Comparison of ENCODE assay signal across 32 cellular contexts in the genomic region with DNA sequence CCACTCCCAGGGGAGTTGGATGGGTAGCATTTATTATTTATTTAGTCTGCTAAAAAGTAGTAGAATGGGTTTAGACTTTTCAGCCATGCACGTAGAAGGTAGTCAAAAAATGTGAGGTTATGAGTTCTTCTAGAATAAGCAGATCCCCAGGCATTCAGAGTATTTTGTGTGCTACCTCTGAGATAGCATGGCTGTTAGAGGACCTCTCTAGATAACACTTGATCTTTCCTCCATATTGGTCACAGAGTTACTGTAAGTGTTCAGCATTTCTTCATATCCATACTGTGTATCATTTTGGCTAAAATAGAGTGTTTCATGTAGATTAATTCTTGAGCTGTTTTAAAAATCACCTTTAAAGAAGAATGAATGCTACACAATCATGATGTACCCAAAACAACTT.
"Had no signal": no experiment of that assay in that cellular context is flagged by ENCODE, and none has a peak within 500 bp of the region (broad histone marks: within the 10 kb centered on the region; RNA-seq: fewer than 3 reads in every experiment).

No MANE protein-coding gene starts in this region.

- H3K4me3 Mint-ChIP-seq: activated B cell treated with CpG ODN at 0.5 μM for 24 hours; activated CD4-positive, alpha-beta memory T cell treated with anti-CD3 and anti-CD28 coated beads for 36 hours; activated CD4-positive, alpha-beta T cell treated with anti-CD3 and anti-CD28 coated beads, Interleukin-2, amount 10 ng/mL, durations not matched to agents 24 days and 14 days; activated CD8-positive, alpha-beta T cell treated with anti-CD3 and anti-CD28 coated beads for 36 hours; activated naive CD4-positive, alpha-beta T cell treated with anti-CD3 and anti-CD28 coated beads for 36 hours; activated naive CD8-positive, alpha-beta T cell treated with anti-CD3 and anti-CD28 coated beads for 36 hours; activated T-cell treated with anti-CD3 and anti-CD28 coated beads, Interleukin-2, amount 50 U/mL, for 24 hours; activated T-helper 1 cell treated with anti-CD3 and anti-CD28 coated beads, Interleukin-12 subunit alpha, Interleukin-12 subunit beta, Interleukin-2, Interleukin-4 antibody, amounts not matched to agents 30 ng/mL and 10 ng/mL and 1 ng/mL, durations not matched to agents 14 hours and 24 hours and 36 hours; activated T-helper 17 cell treated with anti-CD3 and anti-CD28 coated beads, Interleukin-2, amount 50 U/mL, for 72 hours; brain; T-helper 2 cell treated with Interferon-gamma antibody and Interleukin-4, amounts not matched to agents 5 μg/mL and 100 μg/mL, for 36 hours had no signal

- H3K27ac Mint-ChIP-seq: activated B cell treated with CpG ODN at 0.5 μM for 24 hours; activated CD4-positive, alpha-beta memory T cell treated with anti-CD3 and anti-CD28 coated beads for 36 hours; activated CD4-positive, alpha-beta T cell treated with anti-CD3 and anti-CD28 coated beads, Interleukin-2, amount 10 ng/mL, durations not matched to agents 24 days and 14 days; activated CD8-positive, alpha-beta T cell treated with anti-CD3 and anti-CD28 coated beads for 36 hours; activated naive CD4-positive, alpha-beta T cell treated with anti-CD3 and anti-CD28 coated beads for 36 hours; activated naive CD4-positive, alpha-beta T cell treated with anti-CD3 and anti-CD28 coated beads, Interleukin-2, amount 50 U/mL, for 72 hours; activated naive CD8-positive, alpha-beta T cell treated with anti-CD3 and anti-CD28 coated beads for 36 hours; activated T-cell treated with anti-CD3 and anti-CD28 coated beads, Interleukin-2, amount 50 U/mL, for 24 hours; activated T-helper 1 cell treated with anti-CD3 and anti-CD28 coated beads, Interleukin-12 subunit alpha, Interleukin-12 subunit beta, Interleukin-2, Interleukin-4 antibody, amounts not matched to agents 30 ng/mL and 10 ng/mL and 1 ng/mL, durations not matched to agents 14 hours and 24 hours and 36 hours; activated T-helper 17 cell treated with anti-CD3 and anti-CD28 coated beads, Interleukin-2, amount 50 U/mL, for 72 hours; brain; T-helper 2 cell treated with Interferon-gamma antibody and Interleukin-4, amounts not matched to agents 5 μg/mL and 100 μg/mL, for 36 hours had no signal

- H3K27me3 Mint-ChIP-seq: activated B cell treated with CpG ODN at 0.5 μM for 24 hours; activated CD4-positive, alpha-beta memory T cell treated with anti-CD3 and anti-CD28 coated beads for 36 hours; activated CD4-positive, alpha-beta T cell treated with anti-CD3 and anti-CD28 coated beads, Interleukin-2, amount 10 ng/mL, durations not matched to agents 24 days and 14 days; activated CD8-positive, alpha-beta T cell treated with anti-CD3 and anti-CD28 coated beads for 36 hours; activated naive CD8-positive, alpha-beta T cell treated with anti-CD3 and anti-CD28 coated beads for 36 hours; activated T-cell treated with anti-CD3 and anti-CD28 coated beads, Interleukin-2, amount 50 U/mL, for 24 hours; activated T-helper 17 cell treated with anti-CD3 and anti-CD28 coated beads, Interleukin-2, amount 50 U/mL, for 72 hours; brain had no signal

- ATAC-seq: activated CD8-positive, alpha-beta T cell treated with anti-CD3 and anti-CD28 coated beads for 36 hours; activated naive CD4-positive, alpha-beta T cell treated with anti-CD3 and anti-CD28 coated beads, Interleukin-2, amount 50 U/mL, for 72 hours; activated T-helper 17 cell treated with anti-CD3 and anti-CD28 coated beads, Interleukin-2, amount 50 U/mL, for 72 hours had no signal

- H3K27ac ChIP-seq: adrenal gland, ascending aorta, cardiac muscle cell, VCaP had no signal

- H3K4me3 ChIP-seq: adrenal gland, ascending aorta, cardiac muscle cell had no signal

- H3K36me3 ChIP-seq: adrenal gland, cardiac muscle cell had no signal

- DNase-seq: activated B cell treated with CpG ODN at 0.5 μM for 24 hours; activated CD4-positive, alpha-beta memory T cell treated with anti-CD3 and anti-CD28 coated beads for 36 hours; activated CD4-positive, alpha-beta T cell treated with anti-CD3 and anti-CD28 coated beads for 4 hours; activated CD4-positive, alpha-beta T cell treated with anti-CD3 and anti-CD28 coated beads, Interleukin-2, amount 10 ng/mL, durations not matched to agents 24 days and 14 days; activated CD4-positive, alpha-beta T cell treated with anti-CD3 and anti-CD28 coated beads, Interleukin-2, amount 50 U/mL, for 1 hour; activated CD4-positive, alpha-beta T cell treated with anti-CD3 and anti-CD28 coated beads, Interleukin-2, amount 50 U/mL, for 4 hours; activated CD4-positive, CD25-positive, alpha-beta regulatory T cell treated with anti-CD3 and anti-CD28 coated beads, Interleukin-2, amount 50 U/mL, for 72 hours; activated CD8-positive, alpha-beta memory T cell treated with anti-CD3 and anti-CD28 coated beads, Interleukin-2, amount 50 U/mL, for 4 hours; activated CD8-positive, alpha-beta T cell treated with anti-CD3 and anti-CD28 coated beads for 36 hours; activated effector memory CD4-positive, alpha-beta T cell treated with anti-CD3 and anti-CD28 coated beads, Interleukin-2, amount 50 U/mL, for 16 hours; activated gamma-delta T cell treated with Interleukin-2 at 50 U/mL for 16 hours; activated naive CD4-positive, alpha-beta T cell; activated naive CD4-positive, alpha-beta T cell treated with anti-CD3 and anti-CD28 coated beads for 36 hours; activated naive CD4-positive, alpha-beta T cell treated with anti-CD3 and anti-CD28 coated beads, Interleukin-2, amount 50 U/mL, for 16 hours; activated naive CD8-positive, alpha-beta T cell treated with anti-CD3 and anti-CD28 coated beads for 36 hours; activated T-cell treated with anti-CD3 and anti-CD28 coated beads, Interleukin-2, amount 50 U/mL, for 24 hours; activated T-cell treated with anti-CD3 and anti-CD28 coated beads, Interleukin-2, amount 50 U/mL, for 48 hours; adrenal gland; amniotic stem cell; anterior cingulate cortex; caudate nucleus; SW 1271; T-helper 2 cell; T-helper 9 cell had no signal

- H3K4me1 Mint-ChIP-seq: brain had no signal

- H3K4me1 ChIP-seq: ascending aorta had no signal

- H3K9me3 ChIP-seq: adrenal gland, ascending aorta had no signal

- H3K27me3 ChIP-seq: adrenal gland, ascending aorta, cardiac muscle cell had no signal
